In genomic region chr7:26191974-26192479, GRCh38 we compare ENCODE assay signal across 15 cellular contexts. TPM values are rescaled to one million over a fixed set of nuclear protein-coding genes. Genes with fewer than 3 reads are reported as not detected.
DNase-seq lines count a peak whose midpoint lies in the region; ATAC-seq, FAIRE-seq and TF ChIP-seq lines count a peak whose summit lies in the region.
"Had no signal": no experiment of that assay in that cellular context is flagged by ENCODE, and none has a peak within 500 bp of the region (broad histone marks: within the 10 kb centered on the region; RNA-seq: fewer than 3 reads in every experiment).

No MANE protein-coding gene starts in this region.

- BruUV-seq in Caco-2 (replicated peaks; lab: Mats Ljungman, UMichigan): TSS peak; percentile 49
- BruUV-seq in endothelial cell of umbilical vein (replicated peaks; lab: Mats Ljungman, UMichigan): TSS peak; percentile 69

- peak overlapping the region; percentile 75 for H3K4me2 ChIP-seq in A549
- H3K4me2 ChIP-seq in endothelial cell of umbilical vein (ENCODE audit: insufficient read depth, low read length): no peak overlapping the region

- no peak for ATAC-seq in A549
- no peak for ATAC-seq in T-helper 17 cell
- no peak for ATAC-seq in HG03108 (IDR thresholded peaks at IDR 0.05; ENCODE audit: unreplicated experiment)
- no peak for ATAC-seq in GM21723 (IDR thresholded peaks at IDR 0.05; ENCODE audit: unreplicated experiment)
- ATAC-seq: activated CD4-positive, CD25-positive, alpha-beta regulatory T cell treated with anti-CD3 and anti-CD28 coated beads, Interleukin-2, amount 50 U/mL, for 24 hours had no signal

- H3K4me1 ChIP-seq in A549: peaks cover 98% of the 10 kb centered on the region
- H3K4me1 ChIP-seq in Caco-2: peaks cover 19% of the 10 kb centered on the region
- H3K4me1 ChIP-seq in endothelial cell of umbilical vein (ENCODE audit: control insufficient read depth, extremely low read depth, insufficient read depth, low read length): peaks cover 43% of the 10 kb centered on the region
- H3K4me1 ChIP-seq in suprapubic skin: peaks cover 47% of the 10 kb centered on the region

- no peak overlapping the region for H3K27ac Mint-ChIP-seq in Caco-2 (ENCODE audit: unreplicated experiment)
- H3K27ac Mint-ChIP-seq in T-helper 17 cell: peak overlapping the region; percentile 99
- H3K27ac Mint-ChIP-seq: dendritic cell treated with granulocyte-macrophage colony-stimulating factor and Interleukin-4, amounts not matched to agents 40 ng/mL and 50 ng/mL, for 4 days had no signal

- WGBS in A549 (ENCODE audit: missing lambda C conversion rate): 67% methylated on average over 1 of the region's 1 CpG
- WGBS in suprapubic skin: 65% methylated on average over 1 of the region's 1 CpG

- TF ChIP-seq CTCF in A549 (IDR thresholded peaks at IDR 0.05) (no peak), Caco-2 (IDR thresholded peaks at IDR 0.05; ENCODE audit: insufficient read depth in 1 of 2, low read depth in 1 of 2, low read length in 1 of 2, severe bottlenecking in 1 of 2, unreplicated experiment in 1 of 2) (no peak), endothelial cell of umbilical vein (IDR thresholded peaks at IDR 0.05; ENCODE audit: extremely low read depth in 1 of 2, insufficient read depth in 1 of 2, low read depth in 1 of 2, low read length in 2 of 2) (no peak), suprapubic skin (IDR thresholded peaks at IDR 0.05) (no peak)

- intact Hi-C loops in Caco-2 (cut with micrococcal nuclease; ENCODE audit: unreplicated experiment): no loop called here
- intact Hi-C loops in endothelial cell of umbilical vein (cut with micrococcal nuclease): no loop called here

- peaks cover 81% of the 10 kb centered on the region for H3K79me2 ChIP-seq in endothelial cell of umbilical vein (ENCODE audit: control insufficient read depth, insufficient read depth, low read length)

- H3K4me3 ChIP-seq in A549 (no peak overlapping the region), Caco-2 (ENCODE audit: low read depth, low read length) (no peak overlapping the region), endothelial cell of umbilical vein (replicated peaks in 1 of 3; ENCODE audit: insufficient read depth in 1 of 3, low read depth in 1 of 3, low read length in 3 of 3) (no peak overlapping the region), suprapubic skin (no peak overlapping the region)

- no peak for FAIRE-seq in A549 (lab: Jason Lieb, UNC)
- FAIRE-seq in endothelial cell of umbilical vein (lab: Jason Lieb, UNC): no peak

- H3K27me3 ChIP-seq in Caco-2 (replicated peaks; ENCODE audit: control insufficient read depth, insufficient read depth, low read length) (no peaks in the 10 kb centered on the region), endothelial cell of umbilical vein (ENCODE audit: control insufficient read depth in 2 of 2, insufficient read depth in 2 of 2, low read length in 2 of 2) (no peaks in the 10 kb centered on the region), suprapubic skin (no peaks in the 10 kb centered on the region)

- CTCF ChIA-PET in A549 (lab: Yijun Ruan, JAX) (interaction anchor here (0.8 to 5.1 kb wide), 6 partner anchors 11 to 299 kb away, joined by 3 to 46 read pairs (median 7); no protein-coding TSS in a partner anchor), Caco-2 (lab: Charles Lee) (no interaction called here), endothelial cell of umbilical vein (lab: Charles Lee) (interaction anchor here (1.0 to 5.7 kb wide), 7 partner anchors 9 to 476 kb away, joined by 3 to 36 read pairs (median 5); partner anchors contain the start of gene NFE2L3)

- dilution Hi-C loops in endothelial cell of umbilical vein (cut with MboI; ENCODE audit: extremely low pct_ligation_motif_present, low sequenced_read_pairs): loop anchor here (25.0 kb wide), 1 partner anchor 970 kb away; the partner anchor contains the start of genes HOXA10, HOXA3, HOXA7 and HOXA9

- no peak overlapping the region for H3K27ac ChIP-seq in A549
- no peak overlapping the region for H3K27ac ChIP-seq in endothelial cell of umbilical vein (ENCODE audit: insufficient read depth, low read depth, low read length)
- H3K27ac ChIP-seq in suprapubic skin: no peak overlapping the region

- TF ChIP-seq EP300 in A549 (IDR thresholded peaks at IDR 0.05) (no peak), suprapubic skin (IDR thresholded peaks at IDR 0.05) (no peak)

- no peaks in the 10 kb centered on the region for H3K9me3 Mint-ChIP-seq in Caco-2 (ENCODE audit: unreplicated experiment)
- H3K9me3 Mint-ChIP-seq: dendritic cell treated with granulocyte-macrophage colony-stimulating factor and Interleukin-4, amounts not matched to agents 40 ng/mL and 50 ng/mL, for 4 days had no signal

- H3K4me3 Mint-ChIP-seq in Caco-2 (ENCODE audit: unreplicated experiment) (no peak overlapping the region), T-helper 17 cell (peak overlapping the region; percentile 89)
- H3K4me3 Mint-ChIP-seq: dendritic cell treated with granulocyte-macrophage colony-stimulating factor and Interleukin-4, amounts not matched to agents 40 ng/mL and 50 ng/mL, for 4 days had no signal

- no peaks in the 10 kb centered on the region for H3K9me1 ChIP-seq in endothelial cell of umbilical vein (replicated peaks; ENCODE audit: control insufficient read depth, extremely low read depth, insufficient read depth, low read length)

- no peaks in the 10 kb centered on the region for H3K9me3 ChIP-seq in A549
- H3K9me3 ChIP-seq in Caco-2: no peaks in the 10 kb centered on the region
- H3K9me3 ChIP-seq in T-helper 17 cell (ENCODE audit: control insufficient read depth, low read length, poor library complexity, severe bottlenecking): no peaks in the 10 kb centered on the region
- no peaks in the 10 kb centered on the region for H3K9me3 ChIP-seq in endothelial cell of umbilical vein (replicated peaks; ENCODE audit: control insufficient read depth, insufficient read depth, low read length)
- no peaks in the 10 kb centered on the region for H3K9me3 ChIP-seq in suprapubic skin

- no peak for TF ChIP-seq RAD21 in A549 (conservative IDR thresholded peaks at IDR 0.05 in 1 of 2, IDR thresholded peaks at IDR 0.05 in 1 of 2)

- POLR2A ChIA-PET in A549 (lab: Yijun Ruan, JAX) (interaction anchor here (1.3 to 2.8 kb wide), 4 partner anchors 9 to 40 kb away, joined by 3 to 24 read pairs (median 5); partner anchors contain the start of genes CBX3, HNRNPA2B1 and NFE2L3), Caco-2 (lab: Charles Lee) (no interaction called here), endothelial cell of umbilical vein (lab: Charles Lee) (interaction anchor here (0.7 to 2.1 kb wide), 5 partner anchors 8 to 933 kb away, joined by 3 to 10 read pairs (median 3); partner anchors contain the start of genes HNRNPA2B1 and NFE2L3)

- peaks cover 34% of the 10 kb centered on the region for H3K4me1 Mint-ChIP-seq in Caco-2 (ENCODE audit: low read depth, unreplicated experiment)
- H3K4me1 Mint-ChIP-seq in T-helper 17 cell: peaks cover 76% of the 10 kb centered on the region

- peaks cover 100% of the 10 kb centered on the region for H3K36me3 Mint-ChIP-seq in Caco-2 (ENCODE audit: insufficient read depth, unreplicated experiment)
- peaks cover 20% of the 10 kb centered on the region for H3K36me3 Mint-ChIP-seq in T-helper 17 cell (ENCODE audit: low read depth)

- peaks cover 46% of the 10 kb centered on the region for H4K20me1 ChIP-seq in endothelial cell of umbilical vein (replicated peaks; ENCODE audit: control insufficient read depth, extremely low read depth, insufficient read depth, low read length)

- no peak overlapping the region for H3K9ac ChIP-seq in endothelial cell of umbilical vein (replicated peaks; ENCODE audit: extremely low read depth, insufficient read depth, low read length)

- TF ChIP-seq POLR2A in A549 (IDR thresholded peaks at IDR 0.05; ENCODE audit: low read length) (no peak), endothelial cell of umbilical vein (IDR thresholded peaks at IDR 0.05; ENCODE audit: low read depth, low read length) (no peak), suprapubic skin (IDR thresholded peaks at IDR 0.05) (no peak)

- H3K27me3 Mint-ChIP-seq in Caco-2 (ENCODE audit: insufficient read depth, unreplicated experiment) (no peaks in the 10 kb centered on the region), T-helper 17 cell (no peaks in the 10 kb centered on the region)
- H3K27me3 Mint-ChIP-seq: dendritic cell treated with granulocyte-macrophage colony-stimulating factor and Interleukin-4, amounts not matched to agents 40 ng/mL and 50 ng/mL, for 4 days had no signal

- DNase-seq in A549 (ENCODE audit: low read depth in 1 of 2, low spot score in 1 of 2) (no peak), Caco-2 (no peak), T-helper 17 cell (no peak), endothelial cell of umbilical vein (ENCODE audit: low read depth, low spot score) (no peak), RPMI8226 (no peak), suprapubic skin (ENCODE audit: low spot score in 2 of 2) (no peak)
- DNase-seq: KG1; midbrain; NCI-H187 treated with DMSO at 0.1 percent for 48 hours; NCI-H774; stimulated activated CD4-positive, alpha-beta T cell treated with anti-CD3 and anti-CD28 coated beads, Interleukin-2, amount 100 ng/mL, for 48 hours had no signal

- H3K36me3 ChIP-seq in Caco-2 (ENCODE audit: control insufficient read depth, insufficient read depth, low read length) (peaks cover 6% of the 10 kb centered on the region), endothelial cell of umbilical vein (ENCODE audit: control insufficient read depth in 2 of 2, extremely low read depth in 1 of 2, insufficient read depth in 2 of 2, low read length in 2 of 2) (peaks cover 37 to 81% of the 10 kb centered on the region in 2 experiments), suprapubic skin (peaks cover 86% of the 10 kb centered on the region)

- no peak overlapping the region for H2AFZ ChIP-seq in endothelial cell of umbilical vein (ENCODE audit: low read depth, low read length)

RNA-seq across cellular contexts. Expression of gene HNRNPA2B1, which starts 8.5 kb away (rescaled TPM):
- polyA plus RNA-seq in A549 (2011; rRNA removed) (595 and 1,070 TPM in 2 replicates), A549 (2017; fragmentation: RNase III; extraction: RNeasy Plus Mini Kit Qiagen cat#74134 plus additional on column Dnase treatment) (2,246 to 2,255 TPM (median 2,251 TPM) in 3 replicates), endothelial cell of umbilical vein (104 and 198 TPM in 2 replicates)
- polyA plus RNA-seq in A549 (2012; cell fraction: cytosol; rRNA removed): 507 and 660 TPM in 2 replicates
- polyA plus RNA-seq in A549 (2012; cell fraction: nucleus; rRNA removed): 180 and 246 TPM in 2 replicates
- 124 and 138 TPM in 2 replicates for polyA minus RNA-seq in A549 (2011; rRNA and poly(A)+ RNA removed)
- total RNA-seq in Caco-2 (2022) (799 and 839 TPM in 2 replicates), T-helper 17 cell (100 to 1,000 TPM; 392 to 399 TPM), endothelial cell of umbilical vein (703 and 717 TPM in 2 replicates), suprapubic skin (100 to 1,000 TPM in 3 of 4 donors, 10 to 100 TPM in 1; 88.2 to 228 (median 137) TPM)
- polyA plus RNA-seq in endothelial cell of umbilical vein (2011; cell fraction: cytosol; rRNA removed): 420 and 499 TPM in 2 replicates
- 496 and 792 TPM in 2 replicates for polyA plus RNA-seq in endothelial cell of umbilical vein (2011; cell fraction: nucleus; rRNA removed)
- polyA plus RNA-seq in endothelial cell of umbilical vein (2012): 674 and 1,097 TPM in 2 replicates
- 165 and 169 TPM in 2 replicates for polyA minus RNA-seq in endothelial cell of umbilical vein
- 207 TPM for polyA minus RNA-seq in endothelial cell of umbilical vein (2011; cell fraction: cytosol; rRNA and poly(A)+ RNA removed)
- 209 and 233 TPM in 2 replicates for polyA minus RNA-seq in endothelial cell of umbilical vein (2011; cell fraction: nucleus; rRNA and poly(A)+ RNA removed)

RNA-seq across cellular contexts. Expression of gene CBX3, which starts 9.5 kb away (rescaled TPM):
- polyA plus RNA-seq in A549 (2011; rRNA removed): 177 and 275 TPM in 2 replicates
- 82.7 and 88.6 TPM in 2 replicates for polyA plus RNA-seq in A549 (2012; cell fraction: cytosol; rRNA removed)
- polyA plus RNA-seq in A549 (2012; cell fraction: nucleus; rRNA removed): 58.0 and 66.0 TPM in 2 replicates
- polyA plus RNA-seq in A549 (2017; fragmentation: RNase III; extraction: RNeasy Plus Mini Kit Qiagen cat#74134 plus additional on column Dnase treatment): 286 to 298 TPM (median 288 TPM) in 3 replicates
- polyA minus RNA-seq in A549 (2011; rRNA and poly(A)+ RNA removed): 19.6 and 28.2 TPM in 2 replicates
- total RNA-seq in Caco-2 (2022): 215 and 226 TPM in 2 replicates
- total RNA-seq in T-helper 17 cell: 100 to 1,000 TPM in 1 of 2 donors, 10 to 100 TPM in 1; 98.3 to 102 TPM
- 184 and 200 TPM in 2 replicates for total RNA-seq in endothelial cell of umbilical vein
- 41.7 and 47.5 TPM in 2 replicates for polyA plus RNA-seq in endothelial cell of umbilical vein
- 86.6 and 94.2 TPM in 2 replicates for polyA plus RNA-seq in endothelial cell of umbilical vein (2011; cell fraction: cytosol; rRNA removed)
- 78.8 and 112 TPM in 2 replicates for polyA plus RNA-seq in endothelial cell of umbilical vein (2011; cell fraction: nucleus; rRNA removed)
- 119 and 202 TPM in 2 replicates for polyA plus RNA-seq in endothelial cell of umbilical vein (2012)
- polyA minus RNA-seq in endothelial cell of umbilical vein: 22.8 and 24.5 TPM in 2 replicates
- polyA minus RNA-seq in endothelial cell of umbilical vein (2011; cell fraction: cytosol; rRNA and poly(A)+ RNA removed): 44.4 TPM
- polyA minus RNA-seq in endothelial cell of umbilical vein (2011; cell fraction: nucleus; rRNA and poly(A)+ RNA removed): 51.5 and 52.5 TPM in 2 replicates
- total RNA-seq in suprapubic skin: 10 to 100 TPM; 42.3 to 81.7 (median 44.7) TPM

RNA-seq across cellular contexts. Expression of gene NFE2L3, which starts 40.0 kb away (rescaled TPM):
- polyA plus RNA-seq in A549 (2011; rRNA removed): 9.6 and 11.4 TPM in 2 replicates
- polyA plus RNA-seq in A549 (2012; cell fraction: cytosol; rRNA removed): 3.8 and 4.8 TPM in 2 replicates
- 6.3 and 8.0 TPM in 2 replicates for polyA plus RNA-seq in A549 (2012; cell fraction: nucleus; rRNA removed)
- 4.9 to 10.0 TPM (median 6.7 TPM) in 3 replicates for polyA plus RNA-seq in A549 (2017; fragmentation: RNase III; extraction: RNeasy Plus Mini Kit Qiagen cat#74134 plus additional on column Dnase treatment)
- polyA minus RNA-seq in A549 (2011; rRNA and poly(A)+ RNA removed): 3.1 and 3.4 TPM in 2 replicates
- total RNA-seq in Caco-2 (2022): 38.4 and 39.2 TPM in 2 replicates
- 1 to 10 TPM; 3.9 to 4.3 TPM for total RNA-seq in T-helper 17 cell
- 28.4 and 40.2 TPM in 2 replicates for total RNA-seq in endothelial cell of umbilical vein
- polyA plus RNA-seq in endothelial cell of umbilical vein: 29.6 and 30.8 TPM in 2 replicates
- polyA plus RNA-seq in endothelial cell of umbilical vein (2011; cell fraction: cytosol; rRNA removed): 36.1 and 37.8 TPM in 2 replicates
- 27.3 and 32.9 TPM in 2 replicates for polyA plus RNA-seq in endothelial cell of umbilical vein (2011; cell fraction: nucleus; rRNA removed)
- 42.9 and 67.1 TPM in 2 replicates for polyA plus RNA-seq in endothelial cell of umbilical vein (2012)
- 45.2 and 45.7 TPM in 2 replicates for polyA minus RNA-seq in endothelial cell of umbilical vein
- not detected for polyA minus RNA-seq in endothelial cell of umbilical vein (2011; cell fraction: cytosol; rRNA and poly(A)+ RNA removed)
- polyA minus RNA-seq in endothelial cell of umbilical vein (2011; cell fraction: nucleus; rRNA and poly(A)+ RNA removed): 14.6 and 23.3 TPM in 2 replicates
- 10 to 100 TPM; 14.1 to 36.3 (median 19.7) TPM for total RNA-seq in suprapubic skin
